In genomic region chr18:58886864-58887612, GRCh38 we compare ENCODE assay signal across 9 cellular contexts. TPM values are rescaled to one million over a fixed set of nuclear protein-coding genes. Genes with fewer than 3 reads are reported as not detected.
DNase-seq lines count a peak whose midpoint lies in the region; ATAC-seq and TF ChIP-seq lines count a peak whose summit lies in the region.
"Had no signal": no experiment of that assay in that cellular context is flagged by ENCODE, and none has a peak within 500 bp of the region (broad histone marks: within the 10 kb centered on the region; RNA-seq: fewer than 3 reads in every experiment).

No MANE protein-coding gene starts in this region.

- intact Hi-C loops in left lung (cut with DNase I): no loop called here

- peaks cover 8 to 21% of the 10 kb centered on the region in 2 donors for H3K4me1 ChIP-seq in left lung

- no peaks in the 10 kb centered on the region for H3K9me3 Mint-ChIP-seq in activated naive CD8-positive, alpha-beta T cell treated with anti-CD3 and anti-CD28 coated beads, Interleukin-2, amount 50 U/mL, for 24 hours
- no peaks in the 10 kb centered on the region for H3K9me3 Mint-ChIP-seq in type B pancreatic cell

- peaks cover 15% of the 10 kb centered on the region for H3K4me1 Mint-ChIP-seq in activated naive CD8-positive, alpha-beta T cell treated with anti-CD3 and anti-CD28 coated beads, Interleukin-2, amount 50 U/mL, for 24 hours
- H3K4me1 Mint-ChIP-seq in type B pancreatic cell (ENCODE audit: unreplicated experiment): peaks cover 35% of the 10 kb centered on the region

- TF ChIP-seq CTCF in left lung (IDR thresholded peaks at IDR 0.05) (no peak), type B pancreatic cell (conservative IDR thresholded peaks at IDR 0.05) (no peak), GM13976 (IDR thresholded peaks at IDR 0.05; ENCODE audit: borderline replicate concordance, control extremely low read depth, extremely low read depth, insufficient read depth, missing control alignments) (no peak)

- no peaks in the 10 kb centered on the region for H3K36me3 ChIP-seq in left lung

- no peaks in the 10 kb centered on the region for H3K27me3 ChIP-seq in left lung

- peak overlapping the region; percentile 47 to 65 for H3K27ac ChIP-seq in left lung

- H3K27ac Mint-ChIP-seq in activated naive CD8-positive, alpha-beta T cell treated with anti-CD3 and anti-CD28 coated beads, Interleukin-2, amount 50 U/mL, for 24 hours: peak overlapping the region; percentile 59
- H3K27ac Mint-ChIP-seq in type B pancreatic cell: peak overlapping the region; percentile 4

- peaks cover 30% of the 10 kb centered on the region for H3K27me3 Mint-ChIP-seq in activated naive CD8-positive, alpha-beta T cell treated with anti-CD3 and anti-CD28 coated beads, Interleukin-2, amount 50 U/mL, for 24 hours
- H3K27me3 Mint-ChIP-seq in type B pancreatic cell: no peaks in the 10 kb centered on the region

- no peaks in the 10 kb centered on the region for H3K9me3 ChIP-seq in left lung

- in situ Hi-C loops in GM13976 (cut with MboI; ENCODE audit: low sequenced_read_pairs, unreplicated experiment): no loop called here

- DNase-seq in SIG-M5 treated with dmso at 0.1 percent for 504 hours (lab: John Stamatoyannopoulos, UW; ENCODE audit: unreplicated experiment) (peak; percentile 61), SIG-M5 (lab: John Stamatoyannopoulos, UW) (no peak), left lung (no peak), type B pancreatic cell (ENCODE audit: extremely low spot score, unreplicated experiment) (no peak), GM13976 (ENCODE audit: low spot score) (no peak)
- no peak for DNase-seq in activated naive CD8-positive, alpha-beta T cell treated with anti-CD3 and anti-CD28 coated beads, Interleukin-2, amount 50 U/mL, for 24 hours
- DNase-seq: NCI-H1694 treated with DMSO at 0.1 percent for 48 hours had no signal

- ATAC-seq in activated naive CD8-positive, alpha-beta T cell treated with anti-CD3 and anti-CD28 coated beads, Interleukin-2, amount 50 U/mL, for 24 hours: peak; percentile 4
- peak; percentile 24 for ATAC-seq in left lung
- no peak for ATAC-seq in HG03378 (IDR thresholded peaks at IDR 0.05; ENCODE audit: unreplicated experiment)
- ATAC-seq in GM18907 (IDR thresholded peaks at IDR 0.05; ENCODE audit: unreplicated experiment): no peak

- no peak overlapping the region for H3K4me3 Mint-ChIP-seq in activated naive CD8-positive, alpha-beta T cell treated with anti-CD3 and anti-CD28 coated beads, Interleukin-2, amount 50 U/mL, for 24 hours
- H3K4me3 Mint-ChIP-seq in type B pancreatic cell: no peak overlapping the region

- H3K36me3 Mint-ChIP-seq in activated naive CD8-positive, alpha-beta T cell treated with anti-CD3 and anti-CD28 coated beads, Interleukin-2, amount 50 U/mL, for 24 hours (ENCODE audit: low read depth): no peaks in the 10 kb centered on the region
- peaks cover 29% of the 10 kb centered on the region for H3K36me3 Mint-ChIP-seq in type B pancreatic cell

- no peak overlapping the region for H3K4me3 ChIP-seq in left lung

RNA-seq across cellular contexts. Expression of gene ZNF532, which starts 22.4 kb away (rescaled TPM):
- total RNA-seq in left lung (10 to 100 TPM; 56.2 to 66.2 TPM), type B pancreatic cell (ENCODE audit: low replicate concordance) (80.0 and 137 TPM in 2 replicates)

Comparison
In these comparisons a context has a peak if more than half of its experiments do, and no peak if none do; other contexts are left out.
1. ATAC-seq: peak in activated naive CD8-positive, alpha-beta T cell treated with anti-CD3 and anti-CD28 coated beads, Interleukin-2, amount 50 U/mL, for 24 hours (single experiment) and left lung (single experiment); none in HG03378 (single experiment) and GM18907 (single experiment).